ENCODE assay signal across 8 cellular contexts in genomic region chr12:122979908-122980191, GRCh38. TPM values are rescaled to one million over a fixed set of nuclear protein-coding genes. Genes with fewer than 3 reads are reported as not detected.
DNase-seq lines count a peak whose midpoint lies in the region; ATAC-seq and TF ChIP-seq lines count a peak whose summit lies in the region.

No MANE protein-coding gene starts in this region.

- peaks cover 80% of the 10 kb centered on the region for H3K79me2 ChIP-seq in osteoblast (ENCODE audit: insufficient read depth, low read length)

- H3K4me1 ChIP-seq in effector memory CD4-positive, alpha-beta T cell (ENCODE audit: control insufficient read depth, insufficient read depth, low read length, poor library complexity, severe bottlenecking), result peaks cover 45% of the 10 kb centered on the region
- H3K4me1 ChIP-seq in osteoblast (ENCODE audit: insufficient read depth, low read length), result peaks cover 53% of the 10 kb centered on the region

- peaks cover 19% of the 10 kb centered on the region for H4K20me1 ChIP-seq in osteoblast (ENCODE audit: insufficient read depth, low read length)

- TF ChIP-seq CTCF in osteoblast (IDR thresholded peaks at IDR 0.05; ENCODE audit: extremely low read depth, low read depth, low read length), result no peak

- H2AFZ ChIP-seq in osteoblast (ENCODE audit: low read length), result peak overlapping the region; percentile 76

- peak overlapping the region; percentile 64 for H3K27ac ChIP-seq in effector memory CD4-positive, alpha-beta T cell (ENCODE audit: insufficient read depth, low read length, poor library complexity, severe bottlenecking)
- peak overlapping the region; percentile 41 for H3K27ac ChIP-seq in osteoblast (ENCODE audit: low read depth, low read length)

- peaks cover 8% of the 10 kb centered on the region for H3K36me3 ChIP-seq in effector memory CD4-positive, alpha-beta T cell (ENCODE audit: control insufficient read depth, insufficient read depth, low read length)
- H3K36me3 ChIP-seq in osteoblast (ENCODE audit: insufficient read depth, low read length), result peaks cover 15% of the 10 kb centered on the region

- no peaks in the 10 kb centered on the region for H3K9me3 ChIP-seq in effector memory CD4-positive, alpha-beta T cell (ENCODE audit: control insufficient read depth, low read length)
- no peaks in the 10 kb centered on the region for H3K9me3 ChIP-seq in osteoblast (ENCODE audit: low read depth, low read length)

- DNase-seq in DMS53 treated with DMSO at 0.1 percent for 48 hours (lab: John Stamatoyannopoulos, UW; ENCODE audit: unreplicated experiment), result peak; percentile 13
- peak; percentile 9 for DNase-seq in NCI-H1048 (lab: John Stamatoyannopoulos, UW)
- DNase-seq in effector memory CD4-positive, alpha-beta T cell, result no peak
- DNase-seq in osteoblast (ENCODE audit: insufficient read length, low spot score, missing footprints), result peak; percentile 94
- DNase-seq in DMS114 treated with DMSO at 0.1 percent for 48 hours (lab: John Stamatoyannopoulos, UW; ENCODE audit: unreplicated experiment), result no peak
- DNase-seq in hepatic stellate cell (ENCODE audit: low spot score), result no peak
- DNase-seq in SW480 (ENCODE audit: low spot score), result no peak

- H3K27me3 ChIP-seq in effector memory CD4-positive, alpha-beta T cell (replicated peaks; ENCODE audit: control insufficient read depth, insufficient read depth, low read length, poor library complexity, severe bottlenecking), result no peaks in the 10 kb centered on the region
- no peaks in the 10 kb centered on the region for H3K27me3 ChIP-seq in osteoblast (ENCODE audit: insufficient read depth, low read length)

- H3K4me3 ChIP-seq in effector memory CD4-positive, alpha-beta T cell (ENCODE audit: insufficient read depth, low read depth, low read length, poor library complexity, severe bottlenecking), result peak overlapping the region; percentile 88
- H3K4me3 ChIP-seq in osteoblast (ENCODE audit: insufficient read depth, low read length), result peak overlapping the region; percentile 86

- peak overlapping the region; percentile 95 for H3K4me2 ChIP-seq in osteoblast (ENCODE audit: insufficient read depth, low read length)

- ATAC-seq in HG03039 (IDR thresholded peaks at IDR 0.05; ENCODE audit: unreplicated experiment), result no peak

RNA-seq across cellular contexts. Expression of gene ARL6IP4, which starts 0.6 kb away (rescaled TPM):
- total RNA-seq in osteoblast, result 117 and 118 TPM in 2 replicates

RNA-seq across cellular contexts. Expression of gene OGFOD2, which starts 4.8 kb away (rescaled TPM):
- 6.5 and 8.3 TPM in 2 replicates for total RNA-seq in osteoblast

RNA-seq across cellular contexts. Expression of gene ABCB9, which starts 13.6 kb away (rescaled TPM):
- total RNA-seq in osteoblast, result 11.9 and 13.0 TPM in 2 replicates

Comparison
In these comparisons a context has a peak if more than half of its experiments do, and no peak if none do; other contexts are left out.
1. DNase-seq: peak in DMS53 treated with DMSO at 0.1 percent for 48 hours (single experiment), NCI-H1048 (single experiment) and osteoblast (single experiment); none in effector memory CD4-positive, alpha-beta T cell (0 of 3), DMS114 treated with DMSO at 0.1 percent for 48 hours (single experiment), hepatic stellate cell (single experiment) and SW480 (single experiment).